In the genomic region with DNA sequence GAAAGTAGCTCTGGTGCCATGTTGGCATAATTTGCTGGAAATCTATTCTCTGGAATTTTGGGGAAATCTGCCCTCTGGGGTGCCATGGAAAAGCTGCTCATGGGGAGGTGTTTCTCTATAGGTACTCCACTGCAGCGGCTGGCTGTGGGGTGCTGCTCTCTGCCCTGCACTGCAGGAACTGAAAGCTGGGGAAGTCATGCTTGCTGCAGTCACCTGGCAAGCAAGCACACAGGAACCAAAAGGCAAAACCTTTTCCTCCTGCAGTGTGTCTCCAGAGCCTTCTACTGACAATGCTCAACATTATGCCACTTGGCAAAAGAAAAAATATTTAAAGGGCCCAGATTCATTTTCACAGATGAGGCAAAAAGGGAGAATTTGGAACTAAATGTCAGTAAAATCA, we compare ENCODE assay signal across 13 cellular contexts.
DNase-seq lines count a peak whose midpoint lies in the region; ATAC-seq and TF ChIP-seq lines count a peak whose summit lies in the region.
"Had no signal": no experiment of that assay in that cellular context is flagged by ENCODE, and none has a peak within 500 bp of the region (broad histone marks: within the 10 kb centered on the region; RNA-seq: fewer than 3 reads in every experiment).

No MANE protein-coding gene starts in this region.

- ATAC-seq in GM18907 (IDR thresholded peaks at IDR 0.05; ENCODE audit: unreplicated experiment) (peak; percentile 98), GM21619 (IDR thresholded peaks at IDR 0.05; ENCODE audit: unreplicated experiment) (peak; percentile 86), HG03108 (IDR thresholded peaks at IDR 0.05; ENCODE audit: unreplicated experiment) (peak; percentile 98), HG03135 (IDR thresholded peaks at IDR 0.05; ENCODE audit: unreplicated experiment) (no peak), SK-N-SH treated with all-trans-retinoic acid at 6 μM for 48 hours (no peak)

- peak; percentile 57 for DNase-seq in cerebellar cortex (ENCODE audit: low spot score)
- no peak for DNase-seq in HuH-7.5 (ENCODE audit: low spot score)
- DNase-seq in Kasumi-1 (lab: John Stamatoyannopoulos, UW): no peak
- DNase-seq: endodermal cell, mesendoderm, NCI-H187 treated with DMSO at 0.1 percent for 48 hours, OCI-M1, T1000 had no signal

TF ChIP-seq in SK-N-SH treated with all-trans-retinoic acid at 6 μM for 48 hours, 23 proteins besides CTCF, POLR2A, EP300 and RAD21:
- TF ChIP-seq, protein P1, sequence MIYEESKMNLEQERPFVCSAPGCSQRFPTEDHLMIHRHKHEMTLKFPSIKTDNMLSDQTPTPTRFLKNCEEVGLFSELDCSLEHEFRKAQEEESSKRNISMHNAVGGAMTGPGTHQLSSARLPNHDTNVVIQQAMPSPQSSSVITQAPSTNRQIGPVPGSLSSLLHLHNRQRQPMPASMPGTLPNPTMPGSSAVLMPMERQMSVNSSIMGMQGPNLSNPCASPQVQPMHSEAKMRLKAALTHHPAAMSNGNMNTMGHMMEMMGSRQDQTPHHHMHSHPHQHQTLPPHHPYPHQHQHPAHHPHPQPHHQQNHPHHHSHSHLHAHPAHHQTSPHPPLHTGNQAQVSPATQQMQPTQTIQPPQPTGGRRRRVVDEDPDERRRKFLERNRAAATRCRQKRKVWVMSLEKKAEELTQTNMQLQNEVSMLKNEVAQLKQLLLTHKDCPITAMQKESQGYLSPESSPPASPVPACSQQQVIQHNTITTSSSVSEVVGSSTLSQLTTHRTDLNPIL (CRISPR knock-in tag; IDR thresholded peaks at IDR 0.05; ENCODE audit: low read depth): no peak
- no peak for TF ChIP-seq ARNTL (CRISPR knock-in tag; IDR thresholded peaks at IDR 0.05; ENCODE audit: borderline replicate concordance, low read depth)
- TF ChIP-seq ZFP30 (CRISPR knock-in tag; IDR thresholded peaks at IDR 0.05): no peak
- TF ChIP-seq CSDC2 (CRISPR knock-in tag; IDR thresholded peaks at IDR 0.05): no peak
- TF ChIP-seq, protein P2, sequence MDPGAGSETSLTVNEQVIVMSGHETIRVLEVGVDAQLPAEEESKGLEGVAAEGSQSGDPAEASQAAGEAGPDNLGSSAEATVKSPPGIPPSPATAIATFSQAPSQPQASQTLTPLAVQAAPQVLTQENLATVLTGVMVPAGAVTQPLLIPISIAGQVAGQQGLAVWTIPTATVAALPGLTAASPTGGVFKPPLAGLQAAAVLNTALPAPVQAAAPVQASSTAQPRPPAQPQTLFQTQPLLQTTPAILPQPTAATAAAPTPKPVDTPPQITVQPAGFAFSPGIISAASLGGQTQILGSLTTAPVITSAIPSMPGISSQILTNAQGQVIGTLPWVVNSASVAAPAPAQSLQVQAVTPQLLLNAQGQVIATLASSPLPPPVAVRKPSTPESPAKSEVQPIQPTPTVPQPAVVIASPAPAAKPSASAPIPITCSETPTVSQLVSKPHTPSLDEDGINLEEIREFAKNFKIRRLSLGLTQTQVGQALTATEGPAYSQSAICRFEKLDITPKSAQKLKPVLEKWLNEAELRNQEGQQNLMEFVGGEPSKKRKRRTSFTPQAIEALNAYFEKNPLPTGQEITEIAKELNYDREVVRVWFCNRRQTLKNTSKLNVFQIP (CRISPR knock-in tag; IDR thresholded peaks at IDR 0.05; ENCODE audit: borderline replicate concordance, low read depth): no peak
- no peak for TF ChIP-seq ZNF70 (CRISPR knock-in tag; IDR thresholded peaks at IDR 0.05)
- TF ChIP-seq RARB (CRISPR knock-in tag; IDR thresholded peaks at IDR 0.05): no peak
- TF ChIP-seq ZNF565 (CRISPR knock-in tag; conservative IDR thresholded peaks at IDR 0.05; ENCODE audit: low read depth): no peak
- TF ChIP-seq, protein P3, sequence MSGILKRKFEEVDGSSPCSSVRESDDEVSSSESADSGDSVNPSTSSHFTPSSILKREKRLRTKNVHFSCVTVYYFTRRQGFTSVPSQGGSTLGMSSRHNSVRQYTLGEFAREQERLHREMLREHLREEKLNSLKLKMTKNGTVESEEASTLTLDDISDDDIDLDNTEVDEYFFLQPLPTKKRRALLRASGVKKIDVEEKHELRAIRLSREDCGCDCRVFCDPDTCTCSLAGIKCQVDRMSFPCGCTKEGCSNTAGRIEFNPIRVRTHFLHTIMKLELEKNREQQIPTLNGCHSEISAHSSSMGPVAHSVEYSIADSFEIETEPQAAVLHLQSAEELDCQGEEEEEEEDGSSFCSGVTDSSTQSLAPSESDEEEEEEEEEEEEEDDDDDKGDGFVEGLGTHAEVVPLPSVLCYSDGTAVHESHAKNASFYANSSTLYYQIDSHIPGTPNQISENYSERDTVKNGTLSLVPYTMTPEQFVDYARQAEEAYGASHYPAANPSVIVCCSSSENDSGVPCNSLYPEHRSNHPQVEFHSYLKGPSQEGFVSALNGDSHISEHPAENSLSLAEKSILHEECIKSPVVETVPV (CRISPR knock-in tag; IDR thresholded peaks at IDR 0.05): no peak
- no peak for TF ChIP-seq ISL1 (CRISPR knock-in tag; IDR thresholded peaks at IDR 0.05)
- TF ChIP-seq, protein P4, sequence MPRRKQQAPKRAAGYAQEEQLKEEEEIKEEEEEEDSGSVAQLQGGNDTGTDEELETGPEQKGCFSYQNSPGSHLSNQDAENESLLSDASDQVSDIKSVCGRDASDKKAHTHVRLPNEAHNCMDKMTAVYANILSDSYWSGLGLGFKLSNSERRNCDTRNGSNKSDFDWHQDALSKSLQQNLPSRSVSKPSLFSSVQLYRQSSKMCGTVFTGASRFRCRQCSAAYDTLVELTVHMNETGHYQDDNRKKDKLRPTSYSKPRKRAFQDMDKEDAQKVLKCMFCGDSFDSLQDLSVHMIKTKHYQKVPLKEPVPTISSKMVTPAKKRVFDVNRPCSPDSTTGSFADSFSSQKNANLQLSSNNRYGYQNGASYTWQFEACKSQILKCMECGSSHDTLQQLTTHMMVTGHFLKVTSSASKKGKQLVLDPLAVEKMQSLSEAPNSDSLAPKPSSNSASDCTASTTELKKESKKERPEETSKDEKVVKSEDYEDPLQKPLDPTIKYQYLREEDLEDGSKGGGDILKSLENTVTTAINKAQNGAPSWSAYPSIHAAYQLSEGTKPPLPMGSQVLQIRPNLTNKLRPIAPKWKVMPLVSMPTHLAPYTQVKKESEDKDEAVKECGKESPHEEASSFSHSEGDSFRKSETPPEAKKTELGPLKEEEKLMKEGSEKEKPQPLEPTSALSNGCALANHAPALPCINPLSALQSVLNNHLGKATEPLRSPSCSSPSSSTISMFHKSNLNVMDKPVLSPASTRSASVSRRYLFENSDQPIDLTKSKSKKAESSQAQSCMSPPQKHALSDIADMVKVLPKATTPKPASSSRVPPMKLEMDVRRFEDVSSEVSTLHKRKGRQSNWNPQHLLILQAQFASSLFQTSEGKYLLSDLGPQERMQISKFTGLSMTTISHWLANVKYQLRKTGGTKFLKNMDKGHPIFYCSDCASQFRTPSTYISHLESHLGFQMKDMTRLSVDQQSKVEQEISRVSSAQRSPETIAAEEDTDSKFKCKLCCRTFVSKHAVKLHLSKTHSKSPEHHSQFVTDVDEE (CRISPR knock-in tag; IDR thresholded peaks at IDR 0.05): no peak
- TF ChIP-seq GLIS3 (CRISPR knock-in tag; IDR thresholded peaks at IDR 0.05): no peak
- TF ChIP-seq ZNF8 (CRISPR knock-in tag; IDR thresholded peaks at IDR 0.05): no peak
- no peak for TF ChIP-seq BACH2 (CRISPR knock-in tag; IDR thresholded peaks at IDR 0.05; ENCODE audit: borderline replicate concordance)
- TF ChIP-seq, protein P5, sequence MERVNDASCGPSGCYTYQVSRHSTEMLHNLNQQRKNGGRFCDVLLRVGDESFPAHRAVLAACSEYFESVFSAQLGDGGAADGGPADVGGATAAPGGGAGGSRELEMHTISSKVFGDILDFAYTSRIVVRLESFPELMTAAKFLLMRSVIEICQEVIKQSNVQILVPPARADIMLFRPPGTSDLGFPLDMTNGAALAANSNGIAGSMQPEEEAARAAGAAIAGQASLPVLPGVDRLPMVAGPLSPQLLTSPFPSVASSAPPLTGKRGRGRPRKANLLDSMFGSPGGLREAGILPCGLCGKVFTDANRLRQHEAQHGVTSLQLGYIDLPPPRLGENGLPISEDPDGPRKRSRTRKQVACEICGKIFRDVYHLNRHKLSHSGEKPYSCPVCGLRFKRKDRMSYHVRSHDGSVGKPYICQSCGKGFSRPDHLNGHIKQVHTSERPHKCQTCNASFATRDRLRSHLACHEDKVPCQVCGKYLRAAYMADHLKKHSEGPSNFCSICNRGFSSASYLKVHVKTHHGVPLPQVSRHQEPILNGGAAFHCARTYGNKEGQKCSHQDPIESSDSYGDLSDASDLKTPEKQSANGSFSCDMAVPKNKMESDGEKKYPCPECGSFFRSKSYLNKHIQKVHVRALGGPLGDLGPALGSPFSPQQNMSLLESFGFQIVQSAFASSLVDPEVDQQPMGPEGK (CRISPR knock-in tag; IDR thresholded peaks at IDR 0.05; ENCODE audit: borderline replicate concordance): no peak
- no peak for TF ChIP-seq TOX (CRISPR knock-in tag; IDR thresholded peaks at IDR 0.05; ENCODE audit: borderline replicate concordance)
- no peak for TF ChIP-seq PPARA (CRISPR knock-in tag; IDR thresholded peaks at IDR 0.05; ENCODE audit: borderline replicate concordance)
- TF ChIP-seq ESRRG (CRISPR knock-in tag; IDR thresholded peaks at IDR 0.05): no peak
- TF ChIP-seq ZC3H10 (CRISPR knock-in tag; IDR thresholded peaks at IDR 0.05): no peak

Comparison
In these comparisons a context has a peak if more than half of its experiments do, and no peak if none do; other contexts are left out.
1. ATAC-seq: peak in GM18907 (single experiment), GM21619 (single experiment) and HG03108 (single experiment); none in HG03135 (single experiment) and SK-N-SH treated with all-trans-retinoic acid at 6 μM for 48 hours (single experiment).